Comparison of ENCODE assay signal across 8 cellular contexts in the genomic region with DNA sequence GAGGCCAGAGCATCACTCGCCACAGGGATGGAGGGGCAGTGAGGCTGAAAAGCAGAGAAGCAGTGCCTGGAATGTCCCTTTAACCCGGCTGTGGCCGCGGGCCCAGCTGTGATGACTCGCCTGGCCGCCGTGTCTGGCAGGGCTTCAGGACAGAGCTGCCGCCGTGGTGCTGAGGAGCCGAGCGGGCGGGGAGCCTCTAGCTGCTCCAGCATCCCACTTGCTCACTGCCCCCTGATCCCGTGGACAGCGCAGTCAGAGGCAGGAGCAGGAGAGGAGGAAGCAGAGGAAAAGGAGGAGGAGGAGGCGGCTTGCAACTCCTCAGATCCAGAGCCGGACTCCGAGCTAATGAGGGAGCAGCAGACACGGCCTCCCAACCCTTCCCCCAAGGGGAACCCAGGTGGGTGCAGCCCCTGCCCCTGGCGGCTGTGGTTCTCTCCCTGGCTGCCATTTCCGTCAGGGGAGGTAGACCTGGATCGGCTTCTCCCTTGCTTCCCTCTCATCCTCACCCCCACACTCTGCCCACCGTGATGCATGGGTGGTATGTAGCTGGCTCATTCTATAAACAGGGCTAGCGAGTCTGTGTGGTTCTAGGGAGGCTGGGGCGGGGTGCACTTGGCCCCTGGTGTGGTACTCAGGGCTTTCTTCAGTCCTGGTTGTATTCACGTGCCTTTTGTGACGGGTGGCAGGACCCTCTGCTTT.
A peak's percentile ranks its signal among the peaks of the same experiment; 100 is the strongest.
DNase-seq lines count a peak whose midpoint lies in the region; ATAC-seq and TF ChIP-seq lines count a peak whose summit lies in the region.

No MANE protein-coding gene starts in this region.

- H3K27ac ChIP-seq in body of pancreas = no peak overlapping the region
- peak overlapping the region in 3 of 4 donors; percentile 39 to 58 (median 51) for H3K27ac ChIP-seq in sigmoid colon

- no peak for TF ChIP-seq CTCF in body of pancreas (IDR thresholded peaks at IDR 0.05)
- TF ChIP-seq CTCF in sigmoid colon (IDR thresholded peaks at IDR 0.05) = no peak

- TF ChIP-seq EP300 in sigmoid colon (IDR thresholded peaks at IDR 0.05) = no peak

- DNase-seq in EL (peak; percentile 76), body of pancreas (peak; percentile 35 to 47 (median 45)), hippocampal formation (lab: John Stamatoyannopoulos, UW) (peak; percentile 55 to 72), sigmoid colon (peak; percentile 88), SKM-1 treated with dmso at 0.1 percent for 144 hours (lab: John Stamatoyannopoulos, UW; ENCODE audit: unreplicated experiment) (no peak), SHP77 treated with DMSO at 0.1 percent for 48 hours (lab: John Stamatoyannopoulos, UW) (no peak)
- DNase-seq in stimulated activated CD4-positive, alpha-beta T cell treated with anti-CD3 and anti-CD28 coated beads, Interleukin-4, amount 100 ng/mL, for 1 hour = no peak

- no peak overlapping the region for H3K4me3 ChIP-seq in body of pancreas
- H3K4me3 ChIP-seq in sigmoid colon = peak overlapping the region in 2 of 4 donors; percentile 10 to 11

- 78 to 88% methylated on average over 14 to 26 of the region's 26 CpGs for WGBS in body of pancreas, 2 donors
- 70 to 75% methylated on average over 26 of the region's 26 CpGs for WGBS in sigmoid colon, 2 donors

- intact Hi-C loops in body of pancreas (cut with DNase I) (no loop called here), sigmoid colon (cut with DNase I) (no loop called here)

- peak in 1 of 3 donors; percentile 6 for TF ChIP-seq POLR2A in body of pancreas (IDR thresholded peaks at IDR 0.05)
- TF ChIP-seq POLR2A in sigmoid colon (IDR thresholded peaks at IDR 0.05) = no peak

- peak; percentile 26 for ATAC-seq in body of pancreas
- ATAC-seq in HG03565 (IDR thresholded peaks at IDR 0.05; ENCODE audit: unreplicated experiment) = no peak

- H3K4me1 ChIP-seq in body of pancreas = peaks cover 12% of the 10 kb centered on the region
- peaks cover 0 to 47% (median 33%) of the 10 kb centered on the region in 4 donors for H3K4me1 ChIP-seq in sigmoid colon

- H3K9me3 ChIP-seq in body of pancreas (no peaks in the 10 kb centered on the region), sigmoid colon (no peaks in the 10 kb centered on the region)

- H3K36me3 ChIP-seq in body of pancreas (replicated peaks in 1 of 2; ENCODE audit: insufficient read depth in 1 of 2, low read depth in 2 of 2) = peaks cover 0 to 4% of the 10 kb centered on the region in 2 donors
- H3K36me3 ChIP-seq in sigmoid colon = no peaks in the 10 kb centered on the region

- H3K27me3 ChIP-seq in body of pancreas = no peaks in the 10 kb centered on the region
- no peaks in the 10 kb centered on the region for H3K27me3 ChIP-seq in sigmoid colon

Comparison
In these comparisons a context has a peak if more than half of its experiments do, and no peak if none do; other contexts are left out.
1. DNase-seq: peak in EL (single experiment), body of pancreas (4 of 4), hippocampal formation (2 of 2) and sigmoid colon (single experiment); none in stimulated activated CD4-positive, alpha-beta T cell treated with anti-CD3 and anti-CD28 coated beads, Interleukin-4, amount 100 ng/mL, for 1 hour (single experiment), SKM-1 treated with dmso at 0.1 percent for 144 hours (single experiment) and SHP77 treated with DMSO at 0.1 percent for 48 hours (single experiment).
2. H3K27ac ChIP-seq: peak in sigmoid colon (3 of 4); none in body of pancreas (0 of 4).